ENCODE assay signal across 16 cellular contexts in the genomic region with DNA sequence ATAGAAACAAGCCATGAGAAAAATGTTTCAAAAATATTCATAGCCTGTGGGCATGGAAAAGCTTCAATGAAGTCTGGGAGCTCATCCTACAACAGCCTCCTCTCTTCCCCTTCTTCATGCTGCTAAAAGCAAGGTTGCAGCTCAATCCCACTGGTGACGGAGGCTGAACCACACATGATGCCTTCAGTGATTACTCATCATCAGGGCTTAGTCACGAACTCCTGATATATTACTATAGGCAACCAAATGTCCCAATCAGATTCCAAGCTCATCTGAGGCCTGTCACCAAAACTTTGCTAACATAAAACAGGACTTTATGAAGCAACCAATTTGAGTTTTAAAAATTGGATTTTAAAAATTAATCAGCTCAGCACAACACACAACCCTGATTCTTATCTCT. TPM values are rescaled to one million over a fixed set of nuclear protein-coding genes. Genes with fewer than 3 reads are reported as not detected.
A peak's percentile ranks its signal among the peaks of the same experiment; 100 is the strongest.
DNase-seq lines count a peak whose midpoint lies in the region; ATAC-seq, FAIRE-seq and TF ChIP-seq lines count a peak whose summit lies in the region.
"Had no signal": no experiment of that assay in that cellular context is flagged by ENCODE, and none has a peak within 500 bp of the region (broad histone marks: within the 10 kb centered on the region; RNA-seq: fewer than 3 reads in every experiment).

No MANE protein-coding gene starts in this region.

- no TSS peak for BruUV-seq in mammary epithelial cell (replicated peaks; lab: Mats Ljungman, UMichigan)

- no peak overlapping the region for H2AFZ ChIP-seq in mammary epithelial cell (ENCODE audit: low read depth, low read length)

- peaks cover 7% of the 10 kb centered on the region for H3K4me1 ChIP-seq in mammary epithelial cell (ENCODE audit: insufficient read depth, low read length)

- intact Hi-C loops in mammary epithelial cell (cut with micrococcal nuclease), result loop anchor here (10.0 kb wide), 1 partner anchor 518 kb away; no protein-coding TSS in a partner anchor

- FAIRE-seq in HTR-8/SVneo (lab: Jason Lieb, UNC), result no peak
- FAIRE-seq: GM12892 had no signal

- ATAC-seq in HG02798 (IDR thresholded peaks at IDR 0.05; ENCODE audit: poor library complexity, unreplicated experiment), result no peak
- no peak for ATAC-seq in GM19351 (IDR thresholded peaks at IDR 0.05; ENCODE audit: unreplicated experiment)
- ATAC-seq in HG02571 (IDR thresholded peaks at IDR 0.05; ENCODE audit: unreplicated experiment), result no peak

- TF ChIP-seq CTCF in mammary epithelial cell (conservative IDR thresholded peaks at IDR 0.05 in 1 of 2, IDR thresholded peaks at IDR 0.05 in 1 of 2; ENCODE audit: extremely low read depth in 1 of 2, insufficient read depth in 1 of 2, low read depth in 1 of 2, low read length in 2 of 2) (no peak), mesothelial cell of epicardium (IDR thresholded peaks at IDR 0.05; ENCODE audit: unreplicated experiment) (no peak)

- H3K4me3 ChIP-seq in mammary epithelial cell (replicated peaks in 1 of 3; ENCODE audit: insufficient read depth in 1 of 3, low read depth in 2 of 3, low read length in 3 of 3), result no peak overlapping the region

- in situ Hi-C loops in mammary epithelial cell (cut with MboI; ENCODE audit: low sequenced_read_pairs in 2 of 2), result no loop called here

- no peak overlapping the region for H3K27ac ChIP-seq in mammary epithelial cell (ENCODE audit: insufficient read depth, low read depth, low read length)

- DNase-seq in GM04503 (ENCODE audit: low read depth), result peak; percentile 39
- peak; percentile 42 for DNase-seq in HTR-8/SVneo (ENCODE audit: insufficient read length, low spot score)
- DNase-seq in mammary epithelial cell, result peak; percentile 80
- no peak for DNase-seq in mesothelial cell of epicardium (ENCODE audit: low spot score in 2 of 2, unreplicated experiment in 2 of 2)
- no peak for DNase-seq in NCI-H1048 (lab: John Stamatoyannopoulos, UW)
- DNase-seq: activated CD4-positive, alpha-beta memory T cell treated with anti-CD3 and anti-CD28 coated beads for 36 hours; Calu3; endodermal cell; NCI-H524 treated with DMSO at 0.1 percent for 48 hours; stimulated activated naive CD4-positive, alpha-beta T cell had no signal

- H4K20me1 ChIP-seq in mammary epithelial cell (ENCODE audit: insufficient read depth, low read length), result no peaks in the 10 kb centered on the region

- dilution Hi-C loops in mammary epithelial cell (cut with HindIII; ENCODE audit: low sequenced_read_pairs), result no loop called here

- peaks cover 23% of the 10 kb centered on the region for H3K4me1 Mint-ChIP-seq in mesothelial cell of epicardium
- H3K4me1 Mint-ChIP-seq: endodermal cell, neural crest cell had no signal

- no peak overlapping the region for H3K4me2 ChIP-seq in mammary epithelial cell (ENCODE audit: insufficient read depth, low read depth, low read length)

- H3K9me3 Mint-ChIP-seq in mesothelial cell of epicardium, result no peaks in the 10 kb centered on the region
- H3K9me3 Mint-ChIP-seq: activated CD4-positive, alpha-beta memory T cell treated with anti-CD3 and anti-CD28 coated beads for 36 hours; endodermal cell; neural crest cell had no signal

- H3K27ac Mint-ChIP-seq in mesothelial cell of epicardium, result peak overlapping the region; percentile 37
- H3K27ac Mint-ChIP-seq: activated CD4-positive, alpha-beta memory T cell treated with anti-CD3 and anti-CD28 coated beads for 36 hours; activated naive CD8-positive, alpha-beta T cell; endodermal cell had no signal

- no peaks in the 10 kb centered on the region for H3K36me3 ChIP-seq in mammary epithelial cell (ENCODE audit: insufficient read depth, low read length)

- no peaks in the 10 kb centered on the region for H3K9me3 ChIP-seq in mammary epithelial cell (replicated peaks; ENCODE audit: insufficient read depth, low read length)

- WGBS in mammary epithelial cell (ENCODE audit: low coverage, missing lambda C conversion rate), result 0% methylated on average over 2 of the region's 2 CpGs

- no peaks in the 10 kb centered on the region for H3K27me3 ChIP-seq in mammary epithelial cell (ENCODE audit: insufficient read depth, low read length)

- H3K27me3 Mint-ChIP-seq in mesothelial cell of epicardium (ENCODE audit: low read depth), result peaks cover 7% of the 10 kb centered on the region

- H3K79me2 ChIP-seq in mammary epithelial cell (ENCODE audit: insufficient read depth, low read length), result no peaks in the 10 kb centered on the region

- no peaks in the 10 kb centered on the region for H3K36me3 Mint-ChIP-seq in mesothelial cell of epicardium
- H3K36me3 Mint-ChIP-seq: activated CD4-positive, alpha-beta memory T cell treated with anti-CD3 and anti-CD28 coated beads for 36 hours; activated naive CD8-positive, alpha-beta T cell had no signal

- no peak overlapping the region for H3K9ac ChIP-seq in mammary epithelial cell (ENCODE audit: insufficient read depth, low read length)

- CTCF ChIA-PET in mammary epithelial cell (lab: Charles Lee; ENCODE audit: low non-redundant PET), result interaction anchor here (0.6 to 0.7 kb wide), 2 partner anchors 340 to 475 kb away, joined by 4 to 5 read pairs; no protein-coding TSS in a partner anchor

- H3K4me3 Mint-ChIP-seq in mesothelial cell of epicardium, result no peak overlapping the region
- H3K4me3 Mint-ChIP-seq: activated CD4-positive, alpha-beta memory T cell treated with anti-CD3 and anti-CD28 coated beads for 36 hours; activated naive CD8-positive, alpha-beta T cell; endodermal cell; neural crest cell had no signal

RNA-seq across cellular contexts. Expression of a gene that starts 24.0 kb away (rescaled TPM):
- total RNA-seq in mammary epithelial cell, result not detected
- not detected for polyA plus RNA-seq in mammary epithelial cell
- not detected for polyA minus RNA-seq in mammary epithelial cell
- total RNA-seq in mesothelial cell of epicardium, result 0.16 TPM in 1 of 3 replicates, not detected in the others
- total RNA-seq: activated CD4-positive, alpha-beta memory T cell treated with anti-CD3 and anti-CD28 coated beads for 36 hours; Calu3; endodermal cell; neural crest cell had no signal

Comparison
In these comparisons a context has a peak if more than half of its experiments do, and no peak if none do; other contexts are left out.
1. DNase-seq: peak in GM04503 (single experiment), HTR-8/SVneo (single experiment) and mammary epithelial cell (single experiment); none in mesothelial cell of epicardium (0 of 2) and NCI-H1048 (single experiment).